Comparison of ENCODE assay signal across 1 cellular context in the genomic region with DNA sequence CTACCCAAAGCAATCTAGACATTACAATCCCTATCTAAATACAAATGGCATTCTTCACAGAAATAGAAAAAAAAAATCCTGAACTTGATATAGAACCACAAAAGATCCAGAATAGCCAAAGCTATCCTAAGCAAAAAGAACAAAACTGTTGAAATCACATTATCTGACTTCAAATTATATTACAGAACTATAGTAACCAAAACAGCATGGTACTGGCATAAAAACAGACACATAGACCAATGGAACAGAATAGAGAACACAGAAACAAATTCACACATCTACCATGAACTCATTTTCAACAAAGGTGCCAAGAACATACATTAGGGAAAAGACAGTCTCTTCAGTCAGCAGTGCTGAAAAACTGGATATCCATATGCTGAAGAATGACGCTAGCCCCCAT. TPM values are rescaled to one million over a fixed set of nuclear protein-coding genes. Genes with fewer than 3 reads are reported as not detected.
"Had no signal": no experiment of that assay in that cellular context is flagged by ENCODE, and none has a peak within 500 bp of the region (broad histone marks: within the 10 kb centered on the region; RNA-seq: fewer than 3 reads in every experiment).

No MANE protein-coding gene starts in this region.

RNA-seq across cellular contexts. Expression of gene EGLN3, which starts 19.0 kb away (rescaled TPM):
- polyA plus RNA-seq: neural cell had no signal
